Comparison of ENCODE assay signal across 8 cellular contexts in genomic region chr11:73140213-73141030, GRCh38. TPM values are rescaled to one million over a fixed set of nuclear protein-coding genes. Genes with fewer than 3 reads are reported as not detected.
DNase-seq lines count a peak whose midpoint lies in the region; ATAC-seq and TF ChIP-seq lines count a peak whose summit lies in the region.

No MANE protein-coding gene starts in this region.

- peak overlapping the region; percentile 89 for H3K4me2 ChIP-seq in DND-41 (ENCODE audit: insufficient read depth, low read length)

- DNase-seq in DND-41 (peak; percentile 23), fibroblast of pulmonary artery (ENCODE audit: low read depth) (peak; percentile 32), GM10248 (ENCODE audit: extremely low spot score) (no peak), germinal center (ENCODE audit: low spot score) (no peak)
- DNase-seq in activated CD4-positive, alpha-beta memory T cell treated with anti-CD3 and anti-CD28 coated beads, Interleukin-2, amount 10 ng/mL, durations not matched to agents 7 days and 5 days, result peak; percentile 31

- peaks cover 48 to 64% (median 61%) of the 10 kb centered on the region in 3 donors for H3K4me1 Mint-ChIP-seq in IgD-negative memory B cell
- H3K4me1 Mint-ChIP-seq in activated CD4-positive, alpha-beta memory T cell treated with anti-CD3 and anti-CD28 coated beads, Interleukin-2, amount 10 ng/mL, durations not matched to agents 7 days and 5 days, result peaks cover 43% of the 10 kb centered on the region

- H3K27me3 ChIP-seq in DND-41 (ENCODE audit: insufficient read depth, low read length, poor library complexity) (no peaks in the 10 kb centered on the region), neuron (ENCODE audit: insufficient read depth, low read length) (no peaks in the 10 kb centered on the region)

- H3K27me3 Mint-ChIP-seq in IgD-negative memory B cell, result no peaks in the 10 kb centered on the region
- H3K27me3 Mint-ChIP-seq in activated CD4-positive, alpha-beta memory T cell treated with anti-CD3 and anti-CD28 coated beads, Interleukin-2, amount 10 ng/mL, durations not matched to agents 7 days and 5 days, result no peaks in the 10 kb centered on the region

- peak overlapping the region; percentile 97 for H3K27ac ChIP-seq in DND-41 (ENCODE audit: low read length)

- H3K36me3 ChIP-seq in DND-41 (ENCODE audit: insufficient read depth, low read length) (peaks cover 25% of the 10 kb centered on the region), neuron (ENCODE audit: insufficient read depth, low read length) (peaks cover 23% of the 10 kb centered on the region)

- H2AFZ ChIP-seq in DND-41 (ENCODE audit: low read depth, low read length) (peak overlapping the region; percentile 73), neuron (ENCODE audit: low read depth, low read length) (peak overlapping the region; percentile 94)

- POLR2A ChIA-PET in activated CD4-positive, alpha-beta memory T cell treated with anti-CD3 and anti-CD28 coated beads, Interleukin-2, amount 10 ng/mL, durations not matched to agents 7 days and 5 days (lab: Charles Lee), result interaction anchor here (3.3 to 3.7 kb wide), 2 partner anchors 12 to 17 kb away, joined by 15 to 76 read pairs; no protein-coding TSS in a partner anchor
- POLR2A ChIA-PET in GM10248 (lab: Yijun Ruan, JAX), result no interaction called here

- H3K36me3 Mint-ChIP-seq in IgD-negative memory B cell, result peaks cover 2% of the 10 kb centered on the region
- H3K36me3 Mint-ChIP-seq in activated CD4-positive, alpha-beta memory T cell treated with anti-CD3 and anti-CD28 coated beads, Interleukin-2, amount 10 ng/mL, durations not matched to agents 7 days and 5 days (ENCODE audit: low read depth), result peaks cover 42% of the 10 kb centered on the region

- peak overlapping the region; percentile 92 to 100 (median 100) for H3K4me3 Mint-ChIP-seq in IgD-negative memory B cell
- peak overlapping the region; percentile 97 for H3K4me3 Mint-ChIP-seq in activated CD4-positive, alpha-beta memory T cell treated with anti-CD3 and anti-CD28 coated beads, Interleukin-2, amount 10 ng/mL, durations not matched to agents 7 days and 5 days

- H3K9ac ChIP-seq in DND-41 (ENCODE audit: low read depth, low read length), result peak overlapping the region; percentile 74

- ATAC-seq in DND-41 (ENCODE audit: insufficient read depth, low read depth) (no peak), HG03095 (IDR thresholded peaks at IDR 0.05; ENCODE audit: unreplicated experiment) (no peak)

- peaks cover 63% of the 10 kb centered on the region for H3K79me2 ChIP-seq in DND-41 (ENCODE audit: insufficient read depth, low read length)

- H3K9me3 ChIP-seq in DND-41 (ENCODE audit: insufficient read depth, low read length, severe bottlenecking) (no peaks in the 10 kb centered on the region), neuron (ENCODE audit: low read length) (no peaks in the 10 kb centered on the region)

- H3K4me1 ChIP-seq in DND-41 (ENCODE audit: insufficient read depth, low read length), result peaks cover 44% of the 10 kb centered on the region
- peaks cover 21% of the 10 kb centered on the region for H3K4me1 ChIP-seq in neuron (ENCODE audit: insufficient read depth, low read length)

- H4K20me1 ChIP-seq in DND-41 (ENCODE audit: insufficient read depth, low read length), result peaks cover 12% of the 10 kb centered on the region; the same call in 1 of the 2 replicates

- H3K4me3 ChIP-seq in DND-41 (ENCODE audit: low read depth in 1 of 2, low read length in 2 of 2), result peak overlapping the region; percentile 47 to 70
- peak overlapping the region; percentile 94 for H3K4me3 ChIP-seq in fibroblast of pulmonary artery (replicated peaks; ENCODE audit: low read depth, low read length)
- H3K4me3 ChIP-seq in neuron (ENCODE audit: low read length), result peak overlapping the region; percentile 93

- peak overlapping the region; percentile 97 to 98 (median 98) for H3K27ac Mint-ChIP-seq in IgD-negative memory B cell
- H3K27ac Mint-ChIP-seq in activated CD4-positive, alpha-beta memory T cell treated with anti-CD3 and anti-CD28 coated beads, Interleukin-2, amount 10 ng/mL, durations not matched to agents 7 days and 5 days, result peak overlapping the region; percentile 86

- CTCF ChIA-PET in activated CD4-positive, alpha-beta memory T cell treated with anti-CD3 and anti-CD28 coated beads, Interleukin-2, amount 10 ng/mL, durations not matched to agents 7 days and 5 days (lab: Charles Lee), result interaction anchor here (0.9 to 1.3 kb wide), 2 partner anchors 309 kb away, joined by 3 to 5 read pairs; no protein-coding TSS in a partner anchor
- CTCF ChIA-PET in GM10248 (lab: Yijun Ruan, JAX), result interaction anchor here (0.7 to 1.8 kb wide), 2 partner anchors 16 to 37 kb away, joined by 3 to 6 read pairs; no protein-coding TSS in a partner anchor

- no peaks in the 10 kb centered on the region for H3K9me3 Mint-ChIP-seq in IgD-negative memory B cell
- no peaks in the 10 kb centered on the region for H3K9me3 Mint-ChIP-seq in activated CD4-positive, alpha-beta memory T cell treated with anti-CD3 and anti-CD28 coated beads, Interleukin-2, amount 10 ng/mL, durations not matched to agents 7 days and 5 days

- TF ChIP-seq CTCF in DND-41 (IDR thresholded peaks at IDR 0.05; ENCODE audit: borderline replicate concordance, extremely low read depth, low read length, poor library complexity, severe bottlenecking) (no peak), fibroblast of pulmonary artery (IDR thresholded peaks at IDR 0.05; ENCODE audit: low read length, missing control alignments) (no peak), GM10248 (IDR thresholded peaks at IDR 0.05; ENCODE audit: control extremely low read depth, extremely low read depth, low read depth, missing control alignments) (no peak)

RNA-seq across cellular contexts. Expression of gene FCHSD2, which starts 1.7 kb away (rescaled TPM):
- 72.1 TPM for polyA plus RNA-seq in IgD-negative memory B cell
- 10 to 100 TPM; 40.8 to 41.7 TPM for total RNA-seq in activated CD4-positive, alpha-beta memory T cell treated with anti-CD3 and anti-CD28 coated beads, Interleukin-2, amount 10 ng/mL, durations not matched to agents 7 days and 5 days

Comparison
In these comparisons a context has a peak if more than half of its experiments do, and no peak if none do; other contexts are left out.
1. DNase-seq: peak in DND-41 (single experiment), activated CD4-positive, alpha-beta memory T cell treated with anti-CD3 and anti-CD28 coated beads, Interleukin-2, amount 10 ng/mL, durations not matched to agents 7 days and 5 days (single experiment) and fibroblast of pulmonary artery (single experiment); none in GM10248 (single experiment) and germinal center (single experiment).
2. Peak in every context shown above with its lines, with median percentiles within 50 percentile points of each other: H3K4me3 ChIP-seq.